9 cellular contexts compared by ENCODE assay signal in the genomic region with DNA sequence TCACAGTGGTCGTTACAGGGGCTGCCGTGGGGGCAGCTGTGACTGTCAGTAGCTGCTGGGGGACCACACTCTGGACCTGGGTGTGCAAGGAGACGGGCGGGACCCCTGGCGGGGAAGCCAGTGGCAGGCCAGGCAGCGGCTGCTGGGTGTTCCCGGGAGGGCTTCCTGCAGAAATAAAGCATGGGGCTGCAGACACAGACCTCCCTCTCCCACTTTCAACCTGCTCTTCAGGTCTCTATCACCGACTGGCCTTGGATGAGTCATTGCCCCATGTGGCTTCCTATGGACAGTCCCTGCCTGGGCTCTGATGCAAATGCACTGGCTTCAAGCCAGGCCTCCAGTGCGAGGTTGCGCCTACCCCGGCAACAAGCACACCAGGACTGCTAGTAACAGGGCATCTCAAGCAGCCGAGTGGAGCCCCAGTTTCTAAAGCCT. TPM values are rescaled to one million over a fixed set of nuclear protein-coding genes. Genes with fewer than 3 reads are reported as not detected.
DNase-seq lines count a peak whose midpoint lies in the region; ATAC-seq and TF ChIP-seq lines count a peak whose summit lies in the region.
"Had no signal": no experiment of that assay in that cellular context is flagged by ENCODE, and none has a peak within 500 bp of the region (broad histone marks: within the 10 kb centered on the region; RNA-seq: fewer than 3 reads in every experiment).

No MANE protein-coding gene starts in this region.

- H3K4me1 ChIP-seq in endodermal cell (ENCODE audit: control insufficient read depth, insufficient read depth, low read length) = peaks cover 16% of the 10 kb centered on the region
- H3K4me1 ChIP-seq in thyroid gland = peaks cover 23 to 57% of the 10 kb centered on the region in 2 donors

- DNase-seq in CD14-positive monocyte (ENCODE audit: low spot score) (peak; percentile 96), LNCaP clone FGC (ENCODE audit: low read depth) (peak; percentile 94), endodermal cell (peak; percentile 91), omental fat pad (ENCODE audit: low spot score) (peak; percentile 52), chondrocyte (ENCODE audit: low spot score) (no peak), thyroid gland (no peak)
- DNase-seq in activated CD4-positive, alpha-beta T cell treated with anti-CD3 and anti-CD28 coated beads, Interleukin-2, amount 50 U/mL, for 48 hours = peak; percentile 85 to 91

- WGBS in endodermal cell (ENCODE audit: insufficient coverage in 1 of 2, insufficient read length in 1 of 2), 2 experiments = 77 to 91% methylated on average over 11 to 12 of the region's 12 CpGs
- 74 to 85% methylated on average over 8 to 9 of the region's 12 CpGs for WGBS in thyroid gland, 2 donors

- H3K9me3 Mint-ChIP-seq in CD14-positive monocyte (peaks cover 0 to 2% (median 0%) of the 10 kb centered on the region in 7 donors), endodermal cell (no peaks in the 10 kb centered on the region), chondrocyte (ENCODE audit: low read depth) (no peaks in the 10 kb centered on the region)

- H3K27me3 Mint-ChIP-seq in CD14-positive monocyte (ENCODE audit: low read depth in 3 of 3) (peaks cover 2 to 12% (median 3%) of the 10 kb centered on the region in 3 donors), endodermal cell (ENCODE audit: insufficient read depth) (no peaks in the 10 kb centered on the region), chondrocyte (ENCODE audit: low read depth) (no peaks in the 10 kb centered on the region)

- peak overlapping the region in 5 of 7 donors; percentile 13 to 80 (median 66) for H3K27ac Mint-ChIP-seq in CD14-positive monocyte
- H3K27ac Mint-ChIP-seq in endodermal cell = no peak overlapping the region
- no peak overlapping the region for H3K27ac Mint-ChIP-seq in chondrocyte (ENCODE audit: unreplicated experiment)

- intact Hi-C loops in CD14-positive monocyte (cut with micrococcal nuclease) = loop anchor here (2.0 to 10.0 kb wide), 2 partner anchors 19 to 205 kb away; no protein-coding TSS in a partner anchor
- intact Hi-C loops in thyroid gland (cut with DNase I) = loop anchor here (10.0 kb wide), 1 partner anchor 95 kb away; no protein-coding TSS in a partner anchor

- no peak overlapping the region for H3K9ac ChIP-seq in endodermal cell (ENCODE audit: extremely low read depth, low read length, poor library complexity, severe bottlenecking)
- H3K9ac ChIP-seq: parathyroid adenoma had no signal

- H3K27me3 ChIP-seq in endodermal cell (ENCODE audit: control insufficient read depth, insufficient read depth, low read length, poor library complexity, severe bottlenecking) = no peaks in the 10 kb centered on the region
- no peaks in the 10 kb centered on the region for H3K27me3 ChIP-seq in thyroid gland

- H3K4me1 Mint-ChIP-seq in CD14-positive monocyte (peaks cover 51% of the 10 kb centered on the region), endodermal cell (peaks cover 8% of the 10 kb centered on the region), chondrocyte (ENCODE audit: low read depth) (peaks cover 30% of the 10 kb centered on the region)

- H3K9me3 ChIP-seq in endodermal cell (ENCODE audit: control insufficient read depth, low read length) (no peaks in the 10 kb centered on the region), thyroid gland (no peaks in the 10 kb centered on the region)

- no peak for TF ChIP-seq POLR2A in thyroid gland (IDR thresholded peaks at IDR 0.05)

- H3K27ac ChIP-seq in endodermal cell (ENCODE audit: low read depth, low read length) (no peak overlapping the region), thyroid gland (no peak overlapping the region)
- H3K27ac ChIP-seq: parathyroid adenoma had no signal

- TF ChIP-seq CTCF in CD14-positive monocyte (IDR thresholded peaks at IDR 0.05) (no peak), LNCaP clone FGC (IDR thresholded peaks at IDR 0.05; ENCODE audit: control insufficient read depth, extremely low read depth, insufficient read depth) (no peak), endodermal cell (conservative IDR thresholded peaks at IDR 0.05) (no peak), omental fat pad (IDR thresholded peaks at IDR 0.05) (no peak), chondrocyte (IDR thresholded peaks at IDR 0.05) (no peak), thyroid gland (IDR thresholded peaks at IDR 0.05) (no peak)

- H3K4me3 ChIP-seq in LNCaP clone FGC (ENCODE audit: low read depth, low read length) (peak overlapping the region; percentile 93), endodermal cell (ENCODE audit: low read length) (no peak overlapping the region), thyroid gland (replicated peaks in 1 of 3) (no peak overlapping the region)

- peak overlapping the region; percentile 24 to 35 for H3K4me3 Mint-ChIP-seq in CD14-positive monocyte
- H3K4me3 Mint-ChIP-seq in endodermal cell = no peak overlapping the region
- no peak overlapping the region for H3K4me3 Mint-ChIP-seq in chondrocyte (ENCODE audit: unreplicated experiment)

- peak; percentile 40 for ATAC-seq in GM19455 (IDR thresholded peaks at IDR 0.05; ENCODE audit: unreplicated experiment)
- no peak for ATAC-seq in omental fat pad (ENCODE audit: low FRiP score)

- peaks cover 33% of the 10 kb centered on the region for H3K36me3 ChIP-seq in endodermal cell (ENCODE audit: control insufficient read depth, insufficient read depth, low read length)
- H3K36me3 ChIP-seq in thyroid gland = peaks cover 18 to 44% of the 10 kb centered on the region in 2 donors

- H3K36me3 Mint-ChIP-seq in CD14-positive monocyte (peaks cover 54 to 68% of the 10 kb centered on the region in 2 donors), endodermal cell (ENCODE audit: low read depth) (peaks cover 39% of the 10 kb centered on the region), chondrocyte (ENCODE audit: low read depth) (peaks cover 2% of the 10 kb centered on the region)

RNA-seq across cellular contexts. Expression of gene SREBF1, which starts 17.2 kb away (rescaled TPM):
- 10 to 100 TPM in 1 of 2 donors, 1 to 10 TPM in 1; 7.6 to 10.5 TPM for polyA plus RNA-seq in CD14-positive monocyte
- total RNA-seq in endodermal cell (10 to 100 TPM; 39.0 to 58.2 TPM), omental fat pad (100 to 1,000 TPM in 1 of 4 donors, 10 to 100 TPM in 3; 18.5 to 118 (median 31.2) TPM), chondrocyte (22.8 to 26.7 TPM (median 23.4 TPM) in 3 replicates), thyroid gland (10 to 100 TPM; 44.6 to 89.4 (median 63.0) TPM)
- 69.1 TPM for polyA plus RNA-seq in endodermal cell (2013, experiment 1 of 2)
- 66.7 TPM for polyA plus RNA-seq in endodermal cell (2013, experiment 2 of 2)

Comparison
In these comparisons a context has a peak if more than half of its experiments do, and no peak if none do; other contexts are left out.
1. DNase-seq: peak in CD14-positive monocyte (single experiment), LNCaP clone FGC (single experiment), activated CD4-positive, alpha-beta T cell treated with anti-CD3 and anti-CD28 coated beads, Interleukin-2, amount 50 U/mL, for 48 hours (2 of 2), endodermal cell (single experiment) and omental fat pad (single experiment); none in chondrocyte (single experiment) and thyroid gland (0 of 2).
2. H3K27ac Mint-ChIP-seq: peak in CD14-positive monocyte (5 of 7); none in endodermal cell (single experiment) and chondrocyte (single experiment).
3. H3K4me3 Mint-ChIP-seq: peak in CD14-positive monocyte (2 of 2); none in endodermal cell (single experiment) and chondrocyte (single experiment).